13 cellular contexts compared by ENCODE assay signal in genomic region chr14:59240356-59240755, GRCh38.
DNase-seq lines count a peak whose midpoint lies in the region; ATAC-seq lines count a peak whose summit lies in the region.
"Had no signal": no experiment of that assay in that cellular context is flagged by ENCODE, and none has a peak within 500 bp of the region (broad histone marks: within the 10 kb centered on the region; RNA-seq: fewer than 3 reads in every experiment).

No MANE protein-coding gene starts in this region.

- DNase-seq in memory B cell (ENCODE audit: low spot score in 2 of 2) = no peak
- no peak for DNase-seq in COLO829 (ENCODE audit: low spot score)
- no peak for DNase-seq in nucleus accumbens (lab: John Stamatoyannopoulos, UW)
- DNase-seq: hippocampal formation, IMR-90, mesenchymal stem cell, NCI-H1930, PC-9, T1000 had no signal

- no peaks in the 10 kb centered on the region for H3K9me3 Mint-ChIP-seq in memory B cell

- ATAC-seq in GM18870 (IDR thresholded peaks at IDR 0.05; ENCODE audit: unreplicated experiment) (peak; percentile 88), GM21619 (IDR thresholded peaks at IDR 0.05; ENCODE audit: unreplicated experiment) (peak; percentile 66), HG03108 (IDR thresholded peaks at IDR 0.05; ENCODE audit: unreplicated experiment) (peak; percentile 74), memory B cell (ENCODE audit: low read depth) (peak; percentile 79)
- no peak for ATAC-seq in activated CD4-positive, CD25-positive, alpha-beta regulatory T cell treated with anti-CD3 and anti-CD28 coated beads, Interleukin-2, amount 50 U/mL, for 24 hours

- H3K36me3 Mint-ChIP-seq in memory B cell = peaks cover 7% of the 10 kb centered on the region

- H3K4me1 Mint-ChIP-seq in memory B cell = peaks cover 55% of the 10 kb centered on the region

- no peaks in the 10 kb centered on the region for H3K27me3 Mint-ChIP-seq in memory B cell

- H3K27ac Mint-ChIP-seq in memory B cell = peak overlapping the region; percentile 58

- no peak overlapping the region for H3K4me3 Mint-ChIP-seq in memory B cell

Comparison
In these comparisons a context has a peak if more than half of its experiments do, and no peak if none do; other contexts are left out.
1. ATAC-seq: peak in GM18870 (single experiment), GM21619 (single experiment), HG03108 (single experiment) and memory B cell (single experiment); none in activated CD4-positive, CD25-positive, alpha-beta regulatory T cell treated with anti-CD3 and anti-CD28 coated beads, Interleukin-2, amount 50 U/mL, for 24 hours (0 of 2).